1 cellular context compared by ENCODE assay signal in the genomic region with DNA sequence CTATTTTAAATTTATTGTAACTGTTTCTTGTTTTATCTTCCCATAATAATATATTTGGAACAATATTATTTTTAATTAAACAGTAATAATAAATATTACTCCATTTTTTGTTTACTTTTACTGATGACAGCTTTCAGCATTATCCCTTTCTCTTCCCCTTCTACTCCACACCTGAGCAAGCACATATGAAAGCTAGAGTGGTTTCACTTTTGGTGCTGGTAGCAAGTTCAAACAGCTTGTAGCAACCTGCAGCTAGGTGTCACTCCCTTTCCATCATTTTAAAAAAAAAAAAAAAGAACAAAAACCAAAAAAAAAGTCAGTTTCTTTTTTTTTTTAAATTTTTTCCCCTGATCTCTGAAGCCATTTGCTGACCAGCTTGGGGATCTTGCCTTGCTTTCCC.
TF ChIP-seq lines count a peak whose summit lies in the region.

No MANE protein-coding gene starts in this region.

TF ChIP-seq in HCT116, 20 proteins besides CTCF, POLR2A, EP300 and RAD21 (continued from another document):
- no peak for TF ChIP-seq ZNF274 (IDR thresholded peaks at IDR 0.05; ENCODE audit: low read depth, low read length)
- TF ChIP-seq, protein P1, sequence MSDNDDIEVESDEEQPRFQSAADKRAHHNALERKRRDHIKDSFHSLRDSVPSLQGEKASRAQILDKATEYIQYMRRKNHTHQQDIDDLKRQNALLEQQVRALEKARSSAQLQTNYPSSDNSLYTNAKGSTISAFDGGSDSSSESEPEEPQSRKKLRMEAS (IDR thresholded peaks at IDR 0.05) = no peak
- TF ChIP-seq EGR1 (IDR thresholded peaks at IDR 0.05; ENCODE audit: low read depth) = no peak
- TF ChIP-seq ZFX (IDR thresholded peaks at IDR 0.05) = no peak
- no peak for TF ChIP-seq CBX3 (IDR thresholded peaks at IDR 0.05; ENCODE audit: low read depth)
- TF ChIP-seq, protein P2, sequence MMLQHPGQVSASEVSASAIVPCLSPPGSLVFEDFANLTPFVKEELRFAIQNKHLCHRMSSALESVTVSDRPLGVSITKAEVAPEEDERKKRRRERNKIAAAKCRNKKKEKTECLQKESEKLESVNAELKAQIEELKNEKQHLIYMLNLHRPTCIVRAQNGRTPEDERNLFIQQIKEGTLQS (IDR thresholded peaks at IDR 0.05) = no peak
- TF ChIP-seq EZH2phosphoT487 (IDR thresholded peaks at IDR 0.05; ENCODE audit: borderline replicate concordance) = no peak
- no peak for TF ChIP-seq CEBPB (IDR thresholded peaks at IDR 0.05; ENCODE audit: low read depth)
- TF ChIP-seq POLR2AphosphoS5 (IDR thresholded peaks at IDR 0.05; ENCODE audit: low read depth, low read length) = no peak
- TF ChIP-seq TCF7L2 (IDR thresholded peaks at IDR 0.05; ENCODE audit: borderline replicate concordance, extremely low read depth, insufficient read depth, insufficient read length) = no peak
- TF ChIP-seq, protein P3, sequence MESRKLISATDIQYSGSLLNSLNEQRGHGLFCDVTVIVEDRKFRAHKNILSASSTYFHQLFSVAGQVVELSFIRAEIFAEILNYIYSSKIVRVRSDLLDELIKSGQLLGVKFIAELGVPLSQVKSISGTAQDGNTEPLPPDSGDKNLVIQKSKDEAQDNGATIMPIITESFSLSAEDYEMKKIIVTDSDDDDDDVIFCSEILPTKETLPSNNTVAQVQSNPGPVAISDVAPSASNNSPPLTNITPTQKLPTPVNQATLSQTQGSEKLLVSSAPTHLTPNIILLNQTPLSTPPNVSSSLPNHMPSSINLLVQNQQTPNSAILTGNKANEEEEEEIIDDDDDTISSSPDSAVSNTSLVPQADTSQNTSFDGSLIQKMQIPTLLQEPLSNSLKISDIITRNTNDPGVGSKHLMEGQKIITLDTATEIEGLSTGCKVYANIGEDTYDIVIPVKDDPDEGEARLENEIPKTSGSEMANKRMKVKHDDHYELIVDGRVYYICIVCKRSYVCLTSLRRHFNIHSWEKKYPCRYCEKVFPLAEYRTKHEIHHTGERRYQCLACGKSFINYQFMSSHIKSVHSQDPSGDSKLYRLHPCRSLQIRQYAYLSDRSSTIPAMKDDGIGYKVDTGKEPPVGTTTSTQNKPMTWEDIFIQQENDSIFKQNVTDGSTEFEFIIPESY (IDR thresholded peaks at IDR 0.05; ENCODE audit: extremely low read depth, insufficient replicate concordance, low read length) = no peak
- TF ChIP-seq YY1 (IDR thresholded peaks at IDR 0.05; ENCODE audit: extremely low read depth, insufficient replicate concordance, low read depth, low read length) = no peak
- TF ChIP-seq SIN3A (IDR thresholded peaks at IDR 0.05; ENCODE audit: low read depth) = no peak
- no peak for TF ChIP-seq JUND (IDR thresholded peaks at IDR 0.05)
- no peak for TF ChIP-seq SP1 (IDR thresholded peaks at IDR 0.05; ENCODE audit: low read depth)
- TF ChIP-seq EZH2 (IDR thresholded peaks at IDR 0.05) = no peak
